Comparison of ENCODE assay signal across 9 cellular contexts in the genomic region with DNA sequence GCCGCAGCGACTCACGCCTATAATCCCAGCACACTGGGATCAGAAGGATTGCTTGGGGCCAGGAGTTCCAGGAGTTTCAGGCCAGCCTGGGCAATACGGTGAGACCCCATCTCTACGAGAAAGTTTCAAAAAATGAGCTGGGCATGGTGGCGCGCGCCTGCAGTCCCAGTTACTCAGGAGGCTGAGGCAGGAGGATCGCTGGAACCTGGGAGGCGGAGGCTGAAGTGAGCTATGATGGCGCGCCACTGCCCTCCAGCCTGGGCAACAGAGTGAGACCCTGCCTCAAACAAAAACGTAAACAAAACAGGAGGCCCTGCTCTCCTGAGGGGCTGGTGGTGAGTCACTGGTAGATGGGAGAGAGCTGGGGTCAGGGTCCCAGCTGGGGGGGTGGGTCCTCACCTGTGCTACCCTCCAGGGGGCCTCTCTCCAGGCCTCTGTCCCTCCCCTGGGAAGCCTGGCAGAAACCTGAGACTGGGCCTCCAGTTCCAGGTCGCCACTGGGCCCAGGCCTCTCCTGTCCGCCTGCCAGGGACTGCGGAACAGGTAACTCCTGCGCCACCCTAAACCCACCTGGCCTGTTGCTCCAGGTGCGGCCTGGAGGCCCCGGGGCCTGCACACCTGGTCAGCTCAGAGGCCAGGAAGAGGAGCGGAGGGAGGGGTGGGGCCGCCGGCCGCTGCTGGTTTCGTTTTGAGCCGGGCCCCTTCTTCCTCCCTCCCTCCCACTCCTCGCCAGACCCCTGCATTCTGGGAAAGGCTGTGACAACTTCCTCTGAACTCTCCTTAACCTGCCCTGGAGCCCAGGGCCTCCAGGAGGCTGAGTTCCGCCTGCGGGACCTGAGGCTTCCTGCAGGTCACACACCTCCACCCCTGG. TPM values are rescaled to one million over a fixed set of nuclear protein-coding genes. Genes with fewer than 3 reads are reported as not detected.
DNase-seq lines count a peak whose midpoint lies in the region; ATAC-seq and TF ChIP-seq lines count a peak whose summit lies in the region.
"Had no signal": no experiment of that assay in that cellular context is flagged by ENCODE, and none has a peak within 500 bp of the region (broad histone marks: within the 10 kb centered on the region; RNA-seq: fewer than 3 reads in every experiment).

No MANE protein-coding gene starts in this region.

- no peaks in the 10 kb centered on the region for H3K9me3 Mint-ChIP-seq in activated naive CD8-positive, alpha-beta T cell treated with anti-CD3 and anti-CD28 coated beads, Interleukin-2, amount 10 ng/mL, durations not matched to agents 7 days and 5 days
- H3K9me3 Mint-ChIP-seq in nephron, result no peaks in the 10 kb centered on the region

- H3K36me3 ChIP-seq in H7 (replicated peaks; ENCODE audit: control insufficient read depth, insufficient read depth, low read length), result no peaks in the 10 kb centered on the region

- POLR2A ChIA-PET in activated naive CD8-positive, alpha-beta T cell treated with anti-CD3 and anti-CD28 coated beads, Interleukin-2, amount 10 ng/mL, durations not matched to agents 7 days and 5 days (lab: Charles Lee), result interaction anchor here (1.2 to 3.8 kb wide), 6 partner anchors 9 to 31 kb away, joined by 3 to 16 read pairs (median 6); partner anchors contain the start of gene ZBTB7A

- no peak for TF ChIP-seq CTCF in nephron (IDR thresholded peaks at IDR 0.05; ENCODE audit: unreplicated experiment in 3 of 3)

- H3K36me3 Mint-ChIP-seq in activated naive CD8-positive, alpha-beta T cell treated with anti-CD3 and anti-CD28 coated beads, Interleukin-2, amount 10 ng/mL, durations not matched to agents 7 days and 5 days, result peaks cover 3% of the 10 kb centered on the region
- H3K36me3 Mint-ChIP-seq in nephron (ENCODE audit: low read depth), result peaks cover 1% of the 10 kb centered on the region

- ATAC-seq in activated naive CD8-positive, alpha-beta T cell treated with anti-CD3 and anti-CD28 coated beads, Interleukin-2, amount 10 ng/mL, durations not matched to agents 7 days and 5 days (ENCODE audit: low read depth), result peak; percentile 59
- ATAC-seq in GM18909 (IDR thresholded peaks at IDR 0.05; ENCODE audit: poor library complexity, unreplicated experiment) (no peak), HG02763 (IDR thresholded peaks at IDR 0.05; ENCODE audit: unreplicated experiment) (no peak)

- no peak overlapping the region for H3K4me3 ChIP-seq in H7 (ENCODE audit: insufficient read depth, low read depth, low read length)

- DNase-seq in CD1c-positive myeloid dendritic cell (ENCODE audit: extremely low spot score) (peak; percentile 77), H7 (peak; percentile 80), NOMO-1 treated with dmso at 0.1 percent for 144 hours (lab: John Stamatoyannopoulos, UW; ENCODE audit: unreplicated experiment) (no peak), NCI-H2171 (lab: John Stamatoyannopoulos, UW) (no peak)
- DNase-seq in activated naive CD8-positive, alpha-beta T cell treated with anti-CD3 and anti-CD28 coated beads, Interleukin-2, amount 10 ng/mL, durations not matched to agents 7 days and 5 days, result peak; percentile 74
- DNase-seq: SK-N-SH had no signal

- H3K4me3 Mint-ChIP-seq in activated naive CD8-positive, alpha-beta T cell treated with anti-CD3 and anti-CD28 coated beads, Interleukin-2, amount 10 ng/mL, durations not matched to agents 7 days and 5 days, result peak overlapping the region; percentile 79
- peak overlapping the region; percentile 35 to 75 (median 57) for H3K4me3 Mint-ChIP-seq in nephron

- peaks cover 45% of the 10 kb centered on the region for H3K4me1 Mint-ChIP-seq in activated naive CD8-positive, alpha-beta T cell treated with anti-CD3 and anti-CD28 coated beads, Interleukin-2, amount 10 ng/mL, durations not matched to agents 7 days and 5 days
- no peaks in the 10 kb centered on the region for H3K4me1 Mint-ChIP-seq in nephron

- H3K27ac Mint-ChIP-seq in activated naive CD8-positive, alpha-beta T cell treated with anti-CD3 and anti-CD28 coated beads, Interleukin-2, amount 10 ng/mL, durations not matched to agents 7 days and 5 days, result peak overlapping the region; percentile 89
- peak overlapping the region; percentile 27 to 83 (median 77) for H3K27ac Mint-ChIP-seq in nephron

- no peaks in the 10 kb centered on the region for H3K27me3 Mint-ChIP-seq in activated naive CD8-positive, alpha-beta T cell treated with anti-CD3 and anti-CD28 coated beads, Interleukin-2, amount 10 ng/mL, durations not matched to agents 7 days and 5 days
- H3K27me3 Mint-ChIP-seq in nephron (ENCODE audit: low read depth), result peaks cover 5% of the 10 kb centered on the region

- no peaks in the 10 kb centered on the region for H3K27me3 ChIP-seq in H7 (ENCODE audit: control insufficient read depth, insufficient read depth, low read length)

RNA-seq across cellular contexts. Expression of gene ZBTB7A, which starts 17.2 kb away (rescaled TPM):
- total RNA-seq in H7 (2014; rRNA removed; shearing (Covaris generic)), result 18.3 and 20.8 TPM in 2 replicates
- 10 to 100 TPM; 60.6 to 61.5 TPM for total RNA-seq in activated naive CD8-positive, alpha-beta T cell treated with anti-CD3 and anti-CD28 coated beads, Interleukin-2, amount 10 ng/mL, durations not matched to agents 7 days and 5 days

RNA-seq across cellular contexts. Expression of gene MAP2K2, which starts 40.0 kb away (rescaled TPM):
- total RNA-seq in H7 (2014; rRNA removed; shearing (Covaris generic)), result 221 and 226 TPM in 2 replicates
- total RNA-seq in activated naive CD8-positive, alpha-beta T cell treated with anti-CD3 and anti-CD28 coated beads, Interleukin-2, amount 10 ng/mL, durations not matched to agents 7 days and 5 days, result 100 to 1,000 TPM; 210 to 211 TPM

Comparison
In these comparisons a context has a peak if more than half of its experiments do, and no peak if none do; other contexts are left out.
1. DNase-seq: peak in CD1c-positive myeloid dendritic cell (single experiment), H7 (single experiment) and activated naive CD8-positive, alpha-beta T cell treated with anti-CD3 and anti-CD28 coated beads, Interleukin-2, amount 10 ng/mL, durations not matched to agents 7 days and 5 days (single experiment); none in NOMO-1 treated with dmso at 0.1 percent for 144 hours (single experiment) and NCI-H2171 (single experiment).